1 cellular context compared by ENCODE assay signal in genomic region chr19:34254552-34255432, GRCh38.
TF ChIP-seq lines count a peak whose summit lies in the region.

Gene GARRE1 (plus strand): TSS chr19:34254554. CDS start chr19:34300474, 45,920 bp downstream.

TF ChIP-seq in HepG2, 621 proteins besides CTCF, POLR2A, EP300 and RAD21 (continued from another document):
- TF ChIP-seq FOXP4 (CRISPR knock-in tag; IDR thresholded peaks at IDR 0.05): no peak
- TF ChIP-seq ZNF83 (CRISPR knock-in tag; IDR thresholded peaks at IDR 0.05; ENCODE audit: borderline replicate concordance): no peak
- no peak for TF ChIP-seq PCBP1 (IDR thresholded peaks at IDR 0.05; ENCODE audit: borderline replicate concordance, low read depth, low read length)
- no peak for TF ChIP-seq HIVEP1 (CRISPR knock-in tag; IDR thresholded peaks at IDR 0.05)
- no peak; the same call in 1 of the 2 replicates for TF ChIP-seq TFDP1 (CRISPR knock-in tag; IDR thresholded peaks at IDR 0.05; ENCODE audit: borderline replicate concordance)
- TF ChIP-seq ZBTB49 (CRISPR knock-in tag; IDR thresholded peaks at IDR 0.05; ENCODE audit: borderline replicate concordance): no peak
- TF ChIP-seq KLF11 (CRISPR knock-in tag; IDR thresholded peaks at IDR 0.05): no peak
- 0 out of 2 replicates have a peak, but pooled peaks have one; percentile 14 for TF ChIP-seq ZNF329 (CRISPR knock-in tag; IDR thresholded peaks at IDR 0.05; ENCODE audit: low read depth)
- 0 out of 2 replicates have a peak, but pooled peaks have one; percentile 51 for TF ChIP-seq ERF (CRISPR knock-in tag; IDR thresholded peaks at IDR 0.05)
- TF ChIP-seq ZFP37 (CRISPR knock-in tag; IDR thresholded peaks at IDR 0.05; ENCODE audit: borderline replicate concordance): 0 out of 2 replicates have a peak, but pooled peaks have one; percentile 15
- TF ChIP-seq ZNF260 (CRISPR knock-in tag; IDR thresholded peaks at IDR 0.05; ENCODE audit: borderline replicate concordance, low read depth): no peak
- no peak for TF ChIP-seq ZNF275 (CRISPR knock-in tag; IDR thresholded peaks at IDR 0.05; ENCODE audit: borderline replicate concordance)
- 0 out of 2 replicates have a peak, but pooled peaks have one; percentile 30 for TF ChIP-seq ZNF563 (CRISPR knock-in tag; IDR thresholded peaks at IDR 0.05)
- TF ChIP-seq HES4 (CRISPR knock-in tag; IDR thresholded peaks at IDR 0.05; ENCODE audit: borderline replicate concordance): 0 out of 2 replicates have a peak, but pooled peaks have one; percentile 57
- peak; percentile 82; the same call in 1 of the 2 replicates for TF ChIP-seq SP5 (CRISPR knock-in tag; IDR thresholded peaks at IDR 0.05; ENCODE audit: borderline replicate concordance, low read depth)
- TF ChIP-seq ZNF160 (CRISPR knock-in tag; IDR thresholded peaks at IDR 0.05): no peak
- TF ChIP-seq FOXJ3 (CRISPR knock-in tag; IDR thresholded peaks at IDR 0.05; ENCODE audit: borderline replicate concordance): no peak
- TF ChIP-seq ZNF75D (CRISPR knock-in tag; IDR thresholded peaks at IDR 0.05; ENCODE audit: borderline replicate concordance): no peak
- no peak for TF ChIP-seq ZNF792 (CRISPR knock-in tag; IDR thresholded peaks at IDR 0.05)
- 0 out of 2 replicates have a peak, but pooled peaks have one; percentile 27 for TF ChIP-seq ZBTB7A (CRISPR knock-in tag; IDR thresholded peaks at IDR 0.05)
- TF ChIP-seq HNF4G (IDR thresholded peaks at IDR 0.05; ENCODE audit: borderline replicate concordance, low read depth, low read length): no peak
- no peak for TF ChIP-seq HNF4G (CRISPR knock-in tag; IDR thresholded peaks at IDR 0.05; ENCODE audit: borderline replicate concordance, low read depth)
- no peak for TF ChIP-seq MAZ (IDR thresholded peaks at IDR 0.05; ENCODE audit: borderline replicate concordance, low read depth, low read length)
- peak; percentile 51; the same call in 1 of the 2 replicates for TF ChIP-seq MAZ (CRISPR knock-in tag; IDR thresholded peaks at IDR 0.05; ENCODE audit: low read depth)
- TF ChIP-seq ATF4 (CRISPR knock-in tag; IDR thresholded peaks at IDR 0.05): no peak
- peak; percentile 32; the same call in 1 of the 2 replicates for TF ChIP-seq MXD3 (CRISPR knock-in tag; IDR thresholded peaks at IDR 0.05)
- no peak for TF ChIP-seq ZNF263 (CRISPR knock-in tag; IDR thresholded peaks at IDR 0.05)
